17 cellular contexts compared by ENCODE assay signal in genomic region chr20:549720-550496, GRCh38.
DNase-seq lines count a peak whose midpoint lies in the region; ATAC-seq and TF ChIP-seq lines count a peak whose summit lies in the region.
"Had no signal": no experiment of that assay in that cellular context is flagged by ENCODE, and none has a peak within 500 bp of the region (broad histone marks: within the 10 kb centered on the region; RNA-seq: fewer than 3 reads in every experiment).

No MANE protein-coding gene starts in this region.

- ATAC-seq in HG03378 (IDR thresholded peaks at IDR 0.05; ENCODE audit: unreplicated experiment) = no peak

- no peaks in the 10 kb centered on the region for H3K4me1 ChIP-seq in HEK293 (ENCODE audit: control insufficient read depth, insufficient read depth, low read length)

- CTCF ChIA-PET in HEK293 (lab: Yijun Ruan, JAX) = interaction anchor here (2.8 kb wide), 1 partner anchor 12 kb away, joined by 12 read pairs; no protein-coding TSS in a partner anchor
- CTCF ChIA-PET in RWPE1 (lab: Yijun Ruan, JAX) = interaction anchor here (1.5 kb wide), 1 partner anchor 12 kb away, joined by 3 read pairs; no protein-coding TSS in a partner anchor

- H3K4me3 ChIP-seq in HEK293 (ENCODE audit: low read depth, low read length) (no peak overlapping the region), choroid plexus epithelial cell (ENCODE audit: low read depth, low read length) (no peak overlapping the region)

- TF ChIP-seq CTCF in HEK293 (tag by site-specific recombination; IDR thresholded peaks at IDR 0.05) = no peak
- no peak for TF ChIP-seq CTCF in choroid plexus epithelial cell (conservative IDR thresholded peaks at IDR 0.05; ENCODE audit: low read depth, low read length)
- TF ChIP-seq CTCF in RWPE1 (conservative IDR thresholded peaks at IDR 0.05; ENCODE audit: low read depth) = no peak

- H3K9me3 ChIP-seq in HEK293 (ENCODE audit: control insufficient read depth, insufficient read depth, low read depth, low read length) = no peaks in the 10 kb centered on the region

- H3K27ac ChIP-seq in HEK293 (ENCODE audit: extremely low read depth, low read depth, low read length) (no peak overlapping the region), RWPE1 (no peak overlapping the region)
- H3K27ac ChIP-seq: 22Rv1, HL-60 had no signal

- POLR2A ChIA-PET in HEK293 (lab: Yijun Ruan, JAX) = no interaction called here
- POLR2A ChIA-PET in RWPE1 (lab: Yijun Ruan, JAX; ENCODE audit: low non-redundant PET) = no interaction called here

- no peaks in the 10 kb centered on the region for H3K36me3 ChIP-seq in HEK293 (ENCODE audit: control insufficient read depth in 2 of 2, insufficient read depth in 1 of 2, low read length in 2 of 2)

- DNase-seq in DMS 273 (lab: John Stamatoyannopoulos, UW; ENCODE audit: unreplicated experiment) = peak; percentile 31
- DNase-seq in DMS 273 treated with DMSO at 0.1 percent for 48 hours (lab: John Stamatoyannopoulos, UW) = no peak
- peak; percentile 9 for DNase-seq in NCI-H69 (lab: John Stamatoyannopoulos, UW)
- DNase-seq in choroid plexus epithelial cell (ENCODE audit: low read depth) = peak; percentile 28
- no peak for DNase-seq in HuH-7 (ENCODE audit: low spot score)
- DNase-seq in RWPE1 (ENCODE audit: low spot score) = no peak
- DNase-seq: CD4-positive, alpha-beta memory T cell; DND-41; H9; NCI-H1105 treated with DMSO at 0.1 percent for 48 hours; NCI-H187; NCI-H446; NCI-H774 had no signal

TF ChIP-seq in HEK293, 187 proteins besides CTCF, POLR2A, EP300 and RAD21:
- TF ChIP-seq ZSCAN16 (tag by site-specific recombination; IDR thresholded peaks at IDR 0.05) = no peak
- TF ChIP-seq, protein P1, sequence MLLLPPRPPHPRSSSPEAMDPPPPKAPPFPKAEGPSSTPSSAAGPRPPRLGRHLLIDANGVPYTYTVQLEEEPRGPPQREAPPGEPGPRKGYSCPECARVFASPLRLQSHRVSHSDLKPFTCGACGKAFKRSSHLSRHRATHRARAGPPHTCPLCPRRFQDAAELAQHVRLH (tag by site-specific recombination; IDR thresholded peaks at IDR 0.05) = no peak
- peak; percentile 97 for TF ChIP-seq ZNF677 (tag by site-specific recombination; IDR thresholded peaks at IDR 0.05)

Comparison
In these comparisons a context has a peak if more than half of its experiments do, and no peak if none do; other contexts are left out.
1. DNase-seq: peak in DMS 273 (single experiment), NCI-H69 (single experiment) and choroid plexus epithelial cell (single experiment); none in DMS 273 treated with DMSO at 0.1 percent for 48 hours (single experiment), HuH-7 (single experiment) and RWPE1 (single experiment).